15 cellular contexts compared by ENCODE assay signal in genomic region chr11:66834539-66834845, GRCh38. TPM values are rescaled to one million over a fixed set of nuclear protein-coding genes. Genes with fewer than 3 reads are reported as not detected.
A peak's percentile ranks its signal among the peaks of the same experiment; 100 is the strongest.
DNase-seq lines count a peak whose midpoint lies in the region; ATAC-seq and TF ChIP-seq lines count a peak whose summit lies in the region.
"Had no signal": no experiment of that assay in that cellular context is flagged by ENCODE, and none has a peak within 500 bp of the region (broad histone marks: within the 10 kb centered on the region; RNA-seq: fewer than 3 reads in every experiment).

No MANE protein-coding gene starts in this region.

- no peaks in the 10 kb centered on the region for H3K27me3 Mint-ChIP-seq in activated CD8-positive, alpha-beta T cell treated with anti-CD3 and anti-CD28 coated beads for 36 hours
- H3K27me3 Mint-ChIP-seq in activated CD8-positive, alpha-beta T cell treated with anti-CD3 and anti-CD28 coated beads, Interleukin-2, amount 10 ng/mL, durations not matched to agents 7 days and 5 days (ENCODE audit: low read depth), result no peaks in the 10 kb centered on the region
- H3K27me3 Mint-ChIP-seq in nephron progenitor cell (ENCODE audit: low read depth, poor library complexity), result no peaks in the 10 kb centered on the region
- H3K27me3 Mint-ChIP-seq: activated CD4-positive, alpha-beta T cell treated with anti-CD3 and anti-CD28 coated beads, Interleukin-2, amount 10 ng/mL, durations not matched to agents 7 days and 5 days; activated naive CD8-positive, alpha-beta T cell treated with anti-CD3 and anti-CD28 coated beads, Interleukin-2, amount 50 U/mL, for 24 hours had no signal

- H3K9me3 ChIP-seq in HEK293 (ENCODE audit: control insufficient read depth, insufficient read depth, low read depth, low read length), result no peaks in the 10 kb centered on the region
- no peaks in the 10 kb centered on the region for H3K9me3 ChIP-seq in body of pancreas
- H3K9me3 ChIP-seq: psoas muscle, SJCRH30, spleen, upper lobe of left lung had no signal

- TF ChIP-seq CTCF in activated CD8-positive, alpha-beta T cell treated with anti-CD3 and anti-CD28 coated beads for 36 hours (IDR thresholded peaks at IDR 0.05), result no peak
- TF ChIP-seq CTCF in HEK293 (tag by site-specific recombination; IDR thresholded peaks at IDR 0.05), result no peak
- TF ChIP-seq CTCF in body of pancreas (IDR thresholded peaks at IDR 0.05), result no peak
- peak; percentile 5 for TF ChIP-seq CTCF in nephron progenitor cell (IDR thresholded peaks at IDR 0.05)

- peaks cover 10% of the 10 kb centered on the region for H3K4me1 Mint-ChIP-seq in activated CD8-positive, alpha-beta T cell treated with anti-CD3 and anti-CD28 coated beads for 36 hours (ENCODE audit: low read depth)
- H3K4me1 Mint-ChIP-seq in activated CD8-positive, alpha-beta T cell treated with anti-CD3 and anti-CD28 coated beads, Interleukin-2, amount 10 ng/mL, durations not matched to agents 7 days and 5 days (ENCODE audit: low read depth), result peaks cover 7% of the 10 kb centered on the region
- peaks cover 5% of the 10 kb centered on the region for H3K4me1 Mint-ChIP-seq in nephron progenitor cell

- 48 to 52% methylated on average over 4 of the region's 4 CpGs for WGBS in body of pancreas, 2 donors

- H3K4me1 ChIP-seq in HEK293 (ENCODE audit: control insufficient read depth, insufficient read depth, low read length) (no peaks in the 10 kb centered on the region), body of pancreas (no peaks in the 10 kb centered on the region)
- H3K4me1 ChIP-seq: psoas muscle, SJCRH30 had no signal

- TF ChIP-seq POLR2A in body of pancreas (IDR thresholded peaks at IDR 0.05), result no peak

- no peak overlapping the region for H3K27ac ChIP-seq in HEK293 (ENCODE audit: extremely low read depth, low read depth, low read length)
- H3K27ac ChIP-seq in body of pancreas, result no peak overlapping the region
- H3K27ac ChIP-seq: psoas muscle, SJCRH30, upper lobe of left lung had no signal

- intact Hi-C loops in activated CD8-positive, alpha-beta T cell treated with anti-CD3 and anti-CD28 coated beads for 36 hours (cut with micrococcal nuclease), result loop anchor here (1.0 kb wide), 1 partner anchor 140 kb away; no protein-coding TSS in a partner anchor
- intact Hi-C loops in body of pancreas (cut with DNase I), result no loop called here

- no peaks in the 10 kb centered on the region for H3K27me3 ChIP-seq in body of pancreas
- H3K27me3 ChIP-seq: SJCRH30, spleen, upper lobe of left lung had no signal

- H3K9me3 Mint-ChIP-seq in activated CD8-positive, alpha-beta T cell treated with anti-CD3 and anti-CD28 coated beads for 36 hours, result no peaks in the 10 kb centered on the region
- H3K9me3 Mint-ChIP-seq in activated CD8-positive, alpha-beta T cell treated with anti-CD3 and anti-CD28 coated beads, Interleukin-2, amount 10 ng/mL, durations not matched to agents 7 days and 5 days (ENCODE audit: insufficient read depth), result no peaks in the 10 kb centered on the region
- H3K9me3 Mint-ChIP-seq in nephron progenitor cell, result no peaks in the 10 kb centered on the region
- H3K9me3 Mint-ChIP-seq: activated CD4-positive, alpha-beta T cell treated with anti-CD3 and anti-CD28 coated beads, Interleukin-2, amount 10 ng/mL, durations not matched to agents 7 days and 5 days; activated naive CD8-positive, alpha-beta T cell treated with anti-CD3 and anti-CD28 coated beads, Interleukin-2, amount 50 U/mL, for 24 hours had no signal

- ATAC-seq in activated CD8-positive, alpha-beta T cell treated with anti-CD3 and anti-CD28 coated beads for 36 hours, result peak; percentile 24
- no peak for ATAC-seq in activated CD8-positive, alpha-beta T cell treated with anti-CD3 and anti-CD28 coated beads, Interleukin-2, amount 10 ng/mL, durations not matched to agents 7 days and 5 days
- peak; percentile 31 for ATAC-seq in body of pancreas

- H3K36me3 ChIP-seq in HEK293 (ENCODE audit: control insufficient read depth in 2 of 2, insufficient read depth in 1 of 2, low read length in 2 of 2) (peaks cover 0 to 10% of the 10 kb centered on the region in 2 experiments; a peak in 1 of 3 replicates), body of pancreas (replicated peaks in 1 of 2; ENCODE audit: insufficient read depth in 1 of 2, low read depth in 2 of 2) (no peaks in the 10 kb centered on the region)
- H3K36me3 ChIP-seq: SJCRH30 had no signal

- DNase-seq in activated CD8-positive, alpha-beta T cell treated with anti-CD3 and anti-CD28 coated beads for 36 hours, result no peak
- DNase-seq in activated CD8-positive, alpha-beta T cell treated with anti-CD3 and anti-CD28 coated beads, Interleukin-2, amount 10 ng/mL, durations not matched to agents 7 days and 5 days, result no peak
- DNase-seq in body of pancreas (no peak), nephron progenitor cell (no peak), NCI-H1105 (lab: John Stamatoyannopoulos, UW) (no peak), NCI-H2171 treated with DMSO at 0.1 percent for 48 hours (lab: John Stamatoyannopoulos, UW) (no peak)
- no peak for DNase-seq in central memory CD4-positive, alpha-beta T cell
- DNase-seq: GOT3, psoas muscle, spleen, upper lobe of left lung had no signal

- no peak overlapping the region for H3K27ac Mint-ChIP-seq in activated CD8-positive, alpha-beta T cell treated with anti-CD3 and anti-CD28 coated beads for 36 hours
- H3K27ac Mint-ChIP-seq in activated CD8-positive, alpha-beta T cell treated with anti-CD3 and anti-CD28 coated beads, Interleukin-2, amount 10 ng/mL, durations not matched to agents 7 days and 5 days, result no peak overlapping the region
- peak overlapping the region; percentile 8 for H3K27ac Mint-ChIP-seq in nephron progenitor cell
- H3K27ac Mint-ChIP-seq: activated CD4-positive, alpha-beta T cell treated with anti-CD3 and anti-CD28 coated beads, Interleukin-2, amount 10 ng/mL, durations not matched to agents 7 days and 5 days; activated naive CD8-positive, alpha-beta T cell treated with anti-CD3 and anti-CD28 coated beads, Interleukin-2, amount 50 U/mL, for 24 hours had no signal

- CTCF ChIA-PET in activated CD8-positive, alpha-beta T cell treated with anti-CD3 and anti-CD28 coated beads for 36 hours (lab: Charles Lee), result interaction anchor here (0.7 to 3.6 kb wide), 22 partner anchors 8 to 427 kb away, joined by 3 to 60 read pairs (median 4); partner anchors contain the start of gene RBM4B
- CTCF ChIA-PET in activated CD8-positive, alpha-beta T cell treated with anti-CD3 and anti-CD28 coated beads, Interleukin-2, amount 10 ng/mL, durations not matched to agents 7 days and 5 days (lab: Charles Lee), result interaction anchor here (0.7 to 2.2 kb wide), 15 partner anchors 12 to 396 kb away, joined by 3 to 30 read pairs (median 4); partner anchors contain the start of genes MRPL11, PC and RBM4B
- CTCF ChIA-PET in HEK293 (lab: Yijun Ruan, JAX), result interaction anchor here (0.8 to 3.4 kb wide), 16 partner anchors 8 to 470 kb away, joined by 3 to 62 read pairs (median 4); no protein-coding TSS in a partner anchor

- H3K4me3 ChIP-seq in HEK293 (ENCODE audit: low read depth, low read length), result no peak overlapping the region
- no peak overlapping the region for H3K4me3 ChIP-seq in body of pancreas
- H3K4me3 ChIP-seq: psoas muscle, SJCRH30, spleen, upper lobe of left lung had no signal

- POLR2A ChIA-PET in activated CD8-positive, alpha-beta T cell treated with anti-CD3 and anti-CD28 coated beads for 36 hours (lab: Charles Lee), result interaction anchor here (1.2 to 2.0 kb wide), 2 partner anchors 8 to 157 kb away, joined by 3 to 8 read pairs; partner anchors contain the start of gene RBM4B
- POLR2A ChIA-PET in activated CD8-positive, alpha-beta T cell treated with anti-CD3 and anti-CD28 coated beads, Interleukin-2, amount 10 ng/mL, durations not matched to agents 7 days and 5 days (lab: Charles Lee), result interaction anchor here (1.2 kb wide), 1 partner anchor 9 kb away, joined by 3 read pairs; the partner anchor contains the start of gene RCE1
- POLR2A ChIA-PET in HEK293 (lab: Yijun Ruan, JAX), result interaction anchor here (0.9 to 1.0 kb wide), 2 partner anchors 89 to 157 kb away, joined by 3 to 4 read pairs; partner anchors contain the start of gene RBM4B

- no peak overlapping the region for H3K4me3 Mint-ChIP-seq in activated CD8-positive, alpha-beta T cell treated with anti-CD3 and anti-CD28 coated beads for 36 hours
- no peak overlapping the region for H3K4me3 Mint-ChIP-seq in activated CD8-positive, alpha-beta T cell treated with anti-CD3 and anti-CD28 coated beads, Interleukin-2, amount 10 ng/mL, durations not matched to agents 7 days and 5 days
- no peak overlapping the region for H3K4me3 Mint-ChIP-seq in nephron progenitor cell
- H3K4me3 Mint-ChIP-seq: activated CD4-positive, alpha-beta T cell treated with anti-CD3 and anti-CD28 coated beads, Interleukin-2, amount 10 ng/mL, durations not matched to agents 7 days and 5 days; activated naive CD8-positive, alpha-beta T cell treated with anti-CD3 and anti-CD28 coated beads, Interleukin-2, amount 50 U/mL, for 24 hours had no signal

- peaks cover 5% of the 10 kb centered on the region for H3K36me3 Mint-ChIP-seq in activated CD8-positive, alpha-beta T cell treated with anti-CD3 and anti-CD28 coated beads for 36 hours (ENCODE audit: low read depth)
- peaks cover 10% of the 10 kb centered on the region for H3K36me3 Mint-ChIP-seq in activated CD8-positive, alpha-beta T cell treated with anti-CD3 and anti-CD28 coated beads, Interleukin-2, amount 10 ng/mL, durations not matched to agents 7 days and 5 days (ENCODE audit: low read depth)
- H3K36me3 Mint-ChIP-seq in nephron progenitor cell (ENCODE audit: low read depth), result peaks cover 10% of the 10 kb centered on the region

TF ChIP-seq in HEK293, 187 proteins besides CTCF, POLR2A, EP300 and RAD21 (continues in another document):
- TF ChIP-seq FEZF1 (tag by site-specific recombination; IDR thresholded peaks at IDR 0.05), result no peak
- no peak for TF ChIP-seq ZNF140 (tag by site-specific recombination; IDR thresholded peaks at IDR 0.05)

RNA-seq across cellular contexts. Expression of gene RCE1, which starts 8.7 kb away (rescaled TPM):
- 10 to 100 TPM; 22.1 to 26.8 TPM for total RNA-seq in activated CD8-positive, alpha-beta T cell treated with anti-CD3 and anti-CD28 coated beads for 36 hours
- total RNA-seq in activated CD8-positive, alpha-beta T cell treated with anti-CD3 and anti-CD28 coated beads, Interleukin-2, amount 10 ng/mL, durations not matched to agents 7 days and 5 days, result 10 to 100 TPM; 23.1 to 27.3 TPM
- total RNA-seq in body of pancreas, result 10 to 100 TPM; 14.3 to 18.8 TPM

RNA-seq across cellular contexts. Expression of gene LRFN4, which starts 22.4 kb away (rescaled TPM):
- total RNA-seq in activated CD8-positive, alpha-beta T cell treated with anti-CD3 and anti-CD28 coated beads for 36 hours, result 10 to 100 TPM; 36.0 to 39.2 TPM
- 10 to 100 TPM; 24.6 to 28.3 TPM for total RNA-seq in activated CD8-positive, alpha-beta T cell treated with anti-CD3 and anti-CD28 coated beads, Interleukin-2, amount 10 ng/mL, durations not matched to agents 7 days and 5 days
- total RNA-seq in body of pancreas, result 1 to 10 TPM; 2.3 to 3.0 TPM

Comparison
In these comparisons a context has a peak if more than half of its experiments do, and no peak if none do; other contexts are left out.
1. RNA of gene LRFN4, which starts 22.4 kb away (total RNA-seq): 36.0 to 39.2 TPM in activated CD8-positive, alpha-beta T cell treated with anti-CD3 and anti-CD28 coated beads for 36 hours and 24.6 to 28.3 TPM in activated CD8-positive, alpha-beta T cell treated with anti-CD3 and anti-CD28 coated beads, Interleukin-2, amount 10 ng/mL, durations not matched to agents 7 days and 5 days; 2.3 to 3.0 TPM in body of pancreas; every median in the first group is over 4 times any median in the second.